In genomic region chr3:9715764-9716437, GRCh38 we compare ENCODE assay signal across 8 cellular contexts. TPM values are rescaled to one million over a fixed set of nuclear protein-coding genes. Genes with fewer than 3 reads are reported as not detected.
DNase-seq lines count a peak whose midpoint lies in the region; ATAC-seq and TF ChIP-seq lines count a peak whose summit lies in the region.

No MANE protein-coding gene starts in this region.

- no peak for DNase-seq in DND-41
- DNase-seq in LHCN-M2 (ENCODE audit: low read depth): peak; percentile 86
- DNase-seq in activated CD8-positive, alpha-beta T cell treated with anti-CD3 and anti-CD28 coated beads, Interleukin-2, amount 10 ng/mL, durations not matched to agents 7 days and 5 days: no peak
- peak; percentile 66 for DNase-seq in globus pallidus (ENCODE audit: low spot score)
- DNase-seq in T-helper 9 cell: no peak
- no peak for DNase-seq in central memory CD4-positive, alpha-beta T cell
- DNase-seq in NCI-H524 treated with DMSO at 0.1 percent for 48 hours (lab: John Stamatoyannopoulos, UW): no peak

- TF ChIP-seq CTCF in DND-41 (IDR thresholded peaks at IDR 0.05; ENCODE audit: borderline replicate concordance, extremely low read depth, low read length, poor library complexity, severe bottlenecking) (peak; percentile 49), parathyroid adenoma (IDR thresholded peaks at IDR 0.05) (peak; percentile 45)

- H3K27me3 Mint-ChIP-seq in activated CD8-positive, alpha-beta T cell treated with anti-CD3 and anti-CD28 coated beads, Interleukin-2, amount 10 ng/mL, durations not matched to agents 7 days and 5 days (ENCODE audit: low read depth): peaks cover 8% of the 10 kb centered on the region

- H3K27ac ChIP-seq in DND-41 (ENCODE audit: low read length): no peak overlapping the region
- no peak overlapping the region for H3K27ac ChIP-seq in parathyroid adenoma

- no peak overlapping the region for H3K4me3 ChIP-seq in DND-41 (ENCODE audit: low read depth in 1 of 2, low read length in 2 of 2)
- no peak overlapping the region for H3K4me3 ChIP-seq in parathyroid adenoma (ENCODE audit: low read depth, low read length)

- POLR2A ChIA-PET in activated CD8-positive, alpha-beta T cell treated with anti-CD3 and anti-CD28 coated beads, Interleukin-2, amount 10 ng/mL, durations not matched to agents 7 days and 5 days (lab: Charles Lee): no interaction called here

- H2AFZ ChIP-seq in DND-41 (ENCODE audit: low read depth, low read length): no peak overlapping the region
- H2AFZ ChIP-seq in parathyroid adenoma: peak overlapping the region; percentile 28

- no peak overlapping the region for H3K4me2 ChIP-seq in DND-41 (ENCODE audit: insufficient read depth, low read length)
- no peak overlapping the region for H3K4me2 ChIP-seq in parathyroid adenoma (ENCODE audit: low read length)

- H3K36me3 ChIP-seq in DND-41 (ENCODE audit: insufficient read depth, low read length) (no peaks in the 10 kb centered on the region), parathyroid adenoma (ENCODE audit: control insufficient read depth, insufficient read depth, low read length) (no peaks in the 10 kb centered on the region)

- H3K9ac ChIP-seq in DND-41 (ENCODE audit: low read depth, low read length) (no peak overlapping the region), parathyroid adenoma (no peak overlapping the region)

- H3K9me3 ChIP-seq in DND-41 (ENCODE audit: insufficient read depth, low read length, severe bottlenecking) (no peaks in the 10 kb centered on the region), parathyroid adenoma (ENCODE audit: control insufficient read depth, low read length) (no peaks in the 10 kb centered on the region)

- no peak overlapping the region for H3K27ac Mint-ChIP-seq in activated CD8-positive, alpha-beta T cell treated with anti-CD3 and anti-CD28 coated beads, Interleukin-2, amount 10 ng/mL, durations not matched to agents 7 days and 5 days

- no peaks in the 10 kb centered on the region for H3K9me3 Mint-ChIP-seq in activated CD8-positive, alpha-beta T cell treated with anti-CD3 and anti-CD28 coated beads, Interleukin-2, amount 10 ng/mL, durations not matched to agents 7 days and 5 days (ENCODE audit: insufficient read depth)

- H3K4me3 Mint-ChIP-seq in activated CD8-positive, alpha-beta T cell treated with anti-CD3 and anti-CD28 coated beads, Interleukin-2, amount 10 ng/mL, durations not matched to agents 7 days and 5 days: no peak overlapping the region

- H4K20me1 ChIP-seq in DND-41 (ENCODE audit: insufficient read depth, low read length): no peaks in the 10 kb centered on the region

- no peaks in the 10 kb centered on the region for H3K27me3 ChIP-seq in DND-41 (ENCODE audit: insufficient read depth, low read length, poor library complexity)
- H3K27me3 ChIP-seq in parathyroid adenoma (ENCODE audit: control insufficient read depth, insufficient read depth, low read length): no peaks in the 10 kb centered on the region

- H3K79me2 ChIP-seq in DND-41 (ENCODE audit: insufficient read depth, low read length) (no peaks in the 10 kb centered on the region), parathyroid adenoma (no peaks in the 10 kb centered on the region)

- CTCF ChIA-PET in activated CD8-positive, alpha-beta T cell treated with anti-CD3 and anti-CD28 coated beads, Interleukin-2, amount 10 ng/mL, durations not matched to agents 7 days and 5 days (lab: Charles Lee): interaction anchor here (1.2 to 2.2 kb wide), 3 partner anchors 11 to 56 kb away, joined by 3 to 11 read pairs (median 4); partner anchors contain the start of gene BRPF1

- no peak for ATAC-seq in DND-41 (ENCODE audit: insufficient read depth, low read depth)
- peak; percentile 61 for ATAC-seq in activated CD8-positive, alpha-beta T cell treated with anti-CD3 and anti-CD28 coated beads, Interleukin-2, amount 10 ng/mL, durations not matched to agents 7 days and 5 days

- no peaks in the 10 kb centered on the region for H3K4me1 ChIP-seq in DND-41 (ENCODE audit: insufficient read depth, low read length)
- H3K4me1 ChIP-seq in parathyroid adenoma: no peaks in the 10 kb centered on the region

- H3K36me3 Mint-ChIP-seq in activated CD8-positive, alpha-beta T cell treated with anti-CD3 and anti-CD28 coated beads, Interleukin-2, amount 10 ng/mL, durations not matched to agents 7 days and 5 days (ENCODE audit: low read depth): no peaks in the 10 kb centered on the region

- no peaks in the 10 kb centered on the region for H3K4me1 Mint-ChIP-seq in activated CD8-positive, alpha-beta T cell treated with anti-CD3 and anti-CD28 coated beads, Interleukin-2, amount 10 ng/mL, durations not matched to agents 7 days and 5 days (ENCODE audit: low read depth)

RNA-seq across cellular contexts. Expression of gene CPNE9, which starts 12.3 kb away (rescaled TPM):
- total RNA-seq in LHCN-M2 (2014; rRNA removed): not detected in 2 replicates
- polyA plus RNA-seq in LHCN-M2 (2012): not detected
- not detected for total RNA-seq in activated CD8-positive, alpha-beta T cell treated with anti-CD3 and anti-CD28 coated beads, Interleukin-2, amount 10 ng/mL, durations not matched to agents 7 days and 5 days

RNA-seq across cellular contexts. Expression of gene BRPF1, which starts 15.6 kb away (rescaled TPM):
- total RNA-seq in LHCN-M2 (2014; rRNA removed): 16.9 and 22.2 TPM in 2 replicates
- 9.3 TPM for polyA plus RNA-seq in LHCN-M2 (2012)
- 10 to 100 TPM; 54.7 to 57.4 TPM for total RNA-seq in activated CD8-positive, alpha-beta T cell treated with anti-CD3 and anti-CD28 coated beads, Interleukin-2, amount 10 ng/mL, durations not matched to agents 7 days and 5 days

RNA-seq across cellular contexts. Expression of gene OGG1, which starts 33.9 kb away (rescaled TPM):
- total RNA-seq in LHCN-M2 (2014; rRNA removed): 34.6 and 41.6 TPM in 2 replicates
- polyA plus RNA-seq in LHCN-M2 (2012): 25.1 TPM
- 10 to 100 TPM; 36.9 to 37.7 TPM for total RNA-seq in activated CD8-positive, alpha-beta T cell treated with anti-CD3 and anti-CD28 coated beads, Interleukin-2, amount 10 ng/mL, durations not matched to agents 7 days and 5 days

RNA-seq across cellular contexts. Expression of gene CAMK1, which starts 53.8 kb away (rescaled TPM):
- 27.6 and 31.2 TPM in 2 replicates for total RNA-seq in LHCN-M2 (2014; rRNA removed)
- 23.4 TPM for polyA plus RNA-seq in LHCN-M2 (2012)
- 10 to 100 TPM; 33.5 to 35.7 TPM for total RNA-seq in activated CD8-positive, alpha-beta T cell treated with anti-CD3 and anti-CD28 coated beads, Interleukin-2, amount 10 ng/mL, durations not matched to agents 7 days and 5 days

Comparison
In these comparisons a context has a peak if more than half of its experiments do, and no peak if none do; other contexts are left out.
1. DNase-seq: peak in LHCN-M2 (single experiment) and globus pallidus (single experiment); none in DND-41 (single experiment), activated CD8-positive, alpha-beta T cell treated with anti-CD3 and anti-CD28 coated beads, Interleukin-2, amount 10 ng/mL, durations not matched to agents 7 days and 5 days (single experiment), T-helper 9 cell (single experiment), central memory CD4-positive, alpha-beta T cell (single experiment) and NCI-H524 treated with DMSO at 0.1 percent for 48 hours (single experiment).